8 cellular contexts compared by ENCODE assay signal in genomic region chr4:15001248-15001824, GRCh38. TPM values are rescaled to one million over a fixed set of nuclear protein-coding genes. Genes with fewer than 3 reads are reported as not detected.
DNase-seq lines count a peak whose midpoint lies in the region; ATAC-seq and TF ChIP-seq lines count a peak whose summit lies in the region.

No MANE protein-coding gene starts in this region.

- H3K27ac ChIP-seq in left lung = peak overlapping the region; percentile 100

- no peaks in the 10 kb centered on the region for H3K9me3 Mint-ChIP-seq in dendritic cell treated with granulocyte-macrophage colony-stimulating factor and Interleukin-4, amounts not matched to agents 40 ng/mL and 50 ng/mL, for 4 days

- DNase-seq in NCI-H524 (lab: John Stamatoyannopoulos, UW) = peak; percentile 9 to 60
- DNase-seq in NCI-H524 treated with DMSO at 0.1 percent for 48 hours (lab: John Stamatoyannopoulos, UW) = no peak
- peak; percentile 68 for DNase-seq in NCI-H1092 treated with DMSO at 0.1 percent for 48 hours (lab: John Stamatoyannopoulos, UW)
- peak; percentile 58 for DNase-seq in activated CD4-positive, CD25-positive, alpha-beta regulatory T cell treated with anti-CD3 and anti-CD28 coated beads, Interleukin-2, amount 50 U/mL, for 72 hours
- DNase-seq in left lung = peak; percentile 83 to 89
- DNase-seq in stimulated activated CD4-positive, alpha-beta T cell treated with anti-CD3 and anti-CD28 coated beads, Interleukin-2, amount 100 ng/mL, for 4 hours (ENCODE audit: low read depth) = peak; percentile 16

- peak overlapping the region; percentile 80 for H3K4me3 Mint-ChIP-seq in dendritic cell treated with granulocyte-macrophage colony-stimulating factor and Interleukin-4, amounts not matched to agents 40 ng/mL and 50 ng/mL, for 4 days

- no peaks in the 10 kb centered on the region for H3K36me3 ChIP-seq in left lung

- H3K4me1 Mint-ChIP-seq in dendritic cell treated with granulocyte-macrophage colony-stimulating factor and Interleukin-4, amounts not matched to agents 40 ng/mL and 50 ng/mL, for 4 days (ENCODE audit: low read depth) = no peaks in the 10 kb centered on the region

- peaks cover 1 to 18% of the 10 kb centered on the region in 2 donors for H3K4me1 ChIP-seq in left lung

- no peaks in the 10 kb centered on the region for H3K27me3 Mint-ChIP-seq in dendritic cell treated with granulocyte-macrophage colony-stimulating factor and Interleukin-4, amounts not matched to agents 40 ng/mL and 50 ng/mL, for 4 days

- H3K9me3 ChIP-seq in left lung = no peaks in the 10 kb centered on the region

- no peak for TF ChIP-seq CTCF in left lung (IDR thresholded peaks at IDR 0.05)

- peaks cover 20% of the 10 kb centered on the region for H3K36me3 Mint-ChIP-seq in dendritic cell treated with granulocyte-macrophage colony-stimulating factor and Interleukin-4, amounts not matched to agents 40 ng/mL and 50 ng/mL, for 4 days (ENCODE audit: low read depth)

- intact Hi-C loops in dendritic cell treated with granulocyte-macrophage colony-stimulating factor and Interleukin-4, amounts not matched to agents 40 ng/mL and 50 ng/mL, for 4 days (cut with micrococcal nuclease) = loop anchor here (5.0 to 10.0 kb wide), 6 partner anchors 97 to 1517 kb away; partner anchors contain the start of genes BOD1L1, FAM200B and RAB28
- intact Hi-C loops in left lung (cut with DNase I) = no loop called here

- peak overlapping the region; percentile 86 to 96 for H3K4me3 ChIP-seq in left lung

- H3K27ac Mint-ChIP-seq in dendritic cell treated with granulocyte-macrophage colony-stimulating factor and Interleukin-4, amounts not matched to agents 40 ng/mL and 50 ng/mL, for 4 days = peak overlapping the region; percentile 98

- no peaks in the 10 kb centered on the region for H3K27me3 ChIP-seq in left lung

- ATAC-seq in HG02678 (IDR thresholded peaks at IDR 0.05; ENCODE audit: unreplicated experiment) (peak; percentile 16), left lung (peak; percentile 33)

RNA-seq across cellular contexts. Expression of gene CPEB2, which starts 0.9 kb away (rescaled TPM):
- total RNA-seq in left lung = 10 to 100 TPM; 25.2 to 27.7 TPM
